In the genomic region with DNA sequence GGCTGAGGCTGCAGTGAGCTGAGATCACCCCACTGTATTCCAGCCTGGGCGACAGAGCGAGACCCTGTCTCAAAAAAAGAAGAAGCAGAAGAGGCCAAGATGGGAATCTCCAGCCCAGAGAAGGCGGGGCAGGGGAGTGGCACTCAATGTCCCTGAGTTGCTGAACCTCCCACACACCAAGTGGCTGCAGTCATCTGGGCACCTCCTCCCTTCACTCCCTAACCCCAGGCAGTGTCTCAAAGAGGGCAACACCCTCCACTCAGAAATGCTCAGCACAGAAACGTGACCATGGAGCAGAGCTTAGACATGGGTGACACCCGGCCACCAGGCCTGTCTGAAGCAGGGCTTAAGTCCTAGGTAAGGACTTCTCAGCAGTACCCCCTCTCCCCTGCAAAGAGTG, we compare ENCODE assay signal across 1 cellular context.
TF ChIP-seq lines count a peak whose summit lies in the region.

No MANE protein-coding gene starts in this region.

TF ChIP-seq in HEK293, 187 proteins besides CTCF, POLR2A, EP300 and RAD21 (continued from another document):
- TF ChIP-seq, protein P1, sequence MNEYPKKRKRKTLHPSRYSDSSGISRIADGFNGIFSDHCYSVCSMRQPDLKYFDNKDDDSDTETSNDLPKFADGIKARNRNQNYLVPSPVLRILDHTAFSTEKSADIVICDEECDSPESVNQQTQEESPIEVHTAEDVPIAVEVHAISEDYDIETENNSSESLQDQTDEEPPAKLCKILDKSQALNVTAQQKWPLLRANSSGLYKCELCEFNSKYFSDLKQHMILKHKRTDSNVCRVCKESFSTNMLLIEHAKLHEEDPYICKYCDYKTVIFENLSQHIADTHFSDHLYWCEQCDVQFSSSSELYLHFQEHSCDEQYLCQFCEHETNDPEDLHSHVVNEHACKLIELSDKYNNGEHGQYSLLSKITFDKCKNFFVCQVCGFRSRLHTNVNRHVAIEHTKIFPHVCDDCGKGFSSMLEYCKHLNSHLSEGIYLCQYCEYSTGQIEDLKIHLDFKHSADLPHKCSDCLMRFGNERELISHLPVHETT (tag by site-specific recombination; IDR thresholded peaks at IDR 0.05), result no peak
- TF ChIP-seq ZNF2 (tag by site-specific recombination; IDR thresholded peaks at IDR 0.05) (no peak), ZNF555 (tag by site-specific recombination; conservative IDR thresholded peaks at IDR 0.05) (no peak), ZNF629 (tag by site-specific recombination; IDR thresholded peaks at IDR 0.05) (no peak), TCF7L2 (IDR thresholded peaks at IDR 0.05; ENCODE audit: borderline replicate concordance, low read depth, low read length) (no peak), KLF9 (tag by site-specific recombination; IDR thresholded peaks at IDR 0.05; ENCODE audit: low read depth) (0 out of 2 replicates have a peak, but pooled peaks have one; percentile 28), ZNF561 (tag by site-specific recombination; IDR thresholded peaks at IDR 0.05; ENCODE audit: borderline replicate concordance) (no peak), ZNF324 (tag by site-specific recombination; IDR thresholded peaks at IDR 0.05) (no peak), HOXD13 (CRISPR knock-in tag; IDR thresholded peaks at IDR 0.05; ENCODE audit: borderline replicate concordance) (no peak), ZNF155 (tag by site-specific recombination; IDR thresholded peaks at IDR 0.05) (no peak)
- TF ChIP-seq, protein P2, sequence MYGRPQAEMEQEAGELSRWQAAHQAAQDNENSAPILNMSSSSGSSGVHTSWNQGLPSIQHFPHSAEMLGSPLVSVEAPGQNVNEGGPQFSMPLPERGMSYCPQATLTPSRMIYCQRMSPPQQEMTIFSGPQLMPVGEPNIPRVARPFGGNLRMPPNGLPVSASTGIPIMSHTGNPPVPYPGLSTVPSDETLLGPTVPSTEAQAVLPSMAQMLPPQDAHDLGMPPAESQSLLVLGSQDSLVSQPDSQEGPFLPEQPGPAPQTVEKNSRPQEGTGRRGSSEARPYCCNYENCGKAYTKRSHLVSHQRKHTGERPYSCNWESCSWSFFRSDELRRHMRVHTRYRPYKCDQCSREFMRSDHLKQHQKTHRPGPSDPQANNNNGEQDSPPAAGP (tag by site-specific recombination; IDR thresholded peaks at IDR 0.05), result 0 out of 2 replicates have a peak, but pooled peaks have one; percentile 32
- TF ChIP-seq, protein P3, sequence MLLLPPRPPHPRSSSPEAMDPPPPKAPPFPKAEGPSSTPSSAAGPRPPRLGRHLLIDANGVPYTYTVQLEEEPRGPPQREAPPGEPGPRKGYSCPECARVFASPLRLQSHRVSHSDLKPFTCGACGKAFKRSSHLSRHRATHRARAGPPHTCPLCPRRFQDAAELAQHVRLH (tag by site-specific recombination; IDR thresholded peaks at IDR 0.05), result no peak
- TF ChIP-seq, protein P4, sequence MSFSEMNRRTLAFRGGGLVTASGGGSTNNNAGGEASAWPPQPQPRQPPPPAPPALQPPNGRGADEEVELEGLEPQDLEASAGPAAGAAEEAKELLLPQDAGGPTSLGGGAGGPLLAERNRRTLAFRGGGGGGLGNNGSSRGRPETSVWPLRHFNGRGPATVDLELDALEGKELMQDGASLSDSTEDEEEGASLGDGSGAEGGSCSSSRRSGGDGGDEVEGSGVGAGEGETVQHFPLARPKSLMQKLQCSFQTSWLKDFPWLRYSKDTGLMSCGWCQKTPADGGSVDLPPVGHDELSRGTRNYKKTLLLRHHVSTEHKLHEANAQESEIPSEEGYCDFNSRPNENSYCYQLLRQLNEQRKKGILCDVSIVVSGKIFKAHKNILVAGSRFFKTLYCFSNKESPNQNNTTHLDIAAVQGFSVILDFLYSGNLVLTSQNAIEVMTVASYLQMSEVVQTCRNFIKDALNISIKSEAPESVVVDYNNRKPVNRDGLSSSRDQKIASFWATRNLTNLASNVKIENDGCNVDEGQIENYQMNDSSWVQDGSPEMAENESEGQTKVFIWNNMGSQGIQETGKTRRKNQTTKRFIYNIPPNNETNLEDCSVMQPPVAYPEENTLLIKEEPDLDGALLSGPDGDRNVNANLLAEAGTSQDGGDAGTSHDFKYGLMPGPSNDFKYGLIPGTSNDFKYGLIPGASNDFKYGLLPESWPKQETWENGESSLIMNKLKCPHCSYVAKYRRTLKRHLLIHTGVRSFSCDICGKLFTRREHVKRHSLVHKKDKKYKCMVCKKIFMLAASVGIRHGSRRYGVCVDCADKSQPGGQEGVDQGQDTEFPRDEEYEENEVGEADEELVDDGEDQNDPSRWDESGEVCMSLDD (tag by site-specific recombination; IDR thresholded peaks at IDR 0.05), result no peak
